ENCODE assay signal across 14 cellular contexts in the genomic region with DNA sequence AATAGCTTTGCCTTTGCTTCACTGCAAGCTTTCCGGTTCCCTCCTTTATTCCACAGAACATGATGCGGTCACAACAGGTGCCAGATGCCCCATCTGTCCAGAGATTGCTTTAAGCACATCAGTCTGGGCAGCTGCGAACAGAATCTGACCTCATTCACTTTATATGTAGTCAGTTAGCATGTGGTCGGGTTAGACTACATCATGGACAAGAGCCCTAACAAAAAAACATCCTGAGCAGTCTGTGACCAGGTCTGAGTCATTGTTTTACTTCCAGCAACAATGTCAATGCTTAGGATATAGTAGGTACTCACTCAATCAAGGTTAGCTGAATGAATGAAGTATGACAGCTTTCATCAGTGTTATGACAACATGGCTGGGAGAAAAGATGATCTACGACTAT.
DNase-seq lines count a peak whose midpoint lies in the region; ATAC-seq and TF ChIP-seq lines count a peak whose summit lies in the region.
"Had no signal": no experiment of that assay in that cellular context is flagged by ENCODE, and none has a peak within 500 bp of the region (broad histone marks: within the 10 kb centered on the region; RNA-seq: fewer than 3 reads in every experiment).

No MANE protein-coding gene starts in this region.

- H3K9me3 ChIP-seq in osteoblast (ENCODE audit: low read depth, low read length) = no peaks in the 10 kb centered on the region
- H3K9me3 ChIP-seq: stomach had no signal

- peaks cover 9% of the 10 kb centered on the region for H3K27me3 ChIP-seq in osteoblast (ENCODE audit: insufficient read depth, low read length)
- H3K27me3 ChIP-seq: stomach had no signal

- no peaks in the 10 kb centered on the region for H3K36me3 ChIP-seq in osteoblast (ENCODE audit: insufficient read depth, low read length)
- H3K36me3 ChIP-seq: stomach had no signal

- no peak overlapping the region for H2AFZ ChIP-seq in osteoblast (ENCODE audit: low read length)

- no peaks in the 10 kb centered on the region for H3K4me1 ChIP-seq in osteoblast (ENCODE audit: insufficient read depth, low read length)

- H3K79me2 ChIP-seq in osteoblast (ENCODE audit: insufficient read depth, low read length) = no peaks in the 10 kb centered on the region

- H3K27ac ChIP-seq in epithelial cell of prostate (peak overlapping the region; percentile 1), osteoblast (ENCODE audit: low read depth, low read length) (no peak overlapping the region)
- H3K27ac ChIP-seq: stomach had no signal

- TF ChIP-seq CTCF in osteoblast (IDR thresholded peaks at IDR 0.05; ENCODE audit: extremely low read depth, low read depth, low read length) = no peak

- H3K4me2 ChIP-seq in osteoblast (ENCODE audit: insufficient read depth, low read length) = no peak overlapping the region

- DNase-seq in EL = peak; percentile 58
- peak; percentile 47 for DNase-seq in NCI-H69 (lab: John Stamatoyannopoulos, UW)
- DNase-seq in epithelial cell of prostate (ENCODE audit: low read depth, low spot score) = peak; percentile 68
- peak; percentile 87 for DNase-seq in osteoblast (ENCODE audit: insufficient read length, low spot score, missing footprints)
- DNase-seq in COLO829 (ENCODE audit: low spot score) = no peak
- no peak for DNase-seq in NOMO-1 treated with dmso at 0.1 percent for 144 hours (lab: John Stamatoyannopoulos, UW; ENCODE audit: unreplicated experiment)
- DNase-seq: activated CD4-positive, alpha-beta T cell treated with anti-CD3 and anti-CD28 coated beads for 1 hour; activated effector memory CD4-positive, alpha-beta T cell treated with anti-CD3 and anti-CD28 coated beads, Interleukin-2, amount 50 U/mL, for 16 hours; COR-L47; NCI-H1436 treated with DMSO at 0.1 percent for 48 hours; stomach had no signal

- no peak overlapping the region for H3K4me3 ChIP-seq in osteoblast (ENCODE audit: insufficient read depth, low read length)
- H3K4me3 ChIP-seq: stomach had no signal

- no peaks in the 10 kb centered on the region for H4K20me1 ChIP-seq in osteoblast (ENCODE audit: insufficient read depth, low read length)

- ATAC-seq in HG03108 (IDR thresholded peaks at IDR 0.05; ENCODE audit: unreplicated experiment) = no peak
- ATAC-seq in HG03354 (IDR thresholded peaks at IDR 0.05; ENCODE audit: poor library complexity, severe bottlenecking, unreplicated experiment) = no peak
- ATAC-seq: Right ventricle myocardium inferior had no signal

Comparison
In these comparisons a context has a peak if more than half of its experiments do, and no peak if none do; other contexts are left out.
1. DNase-seq: peak in EL (single experiment), NCI-H69 (single experiment), epithelial cell of prostate (single experiment) and osteoblast (single experiment); none in COLO829 (single experiment) and NOMO-1 treated with dmso at 0.1 percent for 144 hours (single experiment).